26 cellular contexts compared by ENCODE assay signal in the genomic region with DNA sequence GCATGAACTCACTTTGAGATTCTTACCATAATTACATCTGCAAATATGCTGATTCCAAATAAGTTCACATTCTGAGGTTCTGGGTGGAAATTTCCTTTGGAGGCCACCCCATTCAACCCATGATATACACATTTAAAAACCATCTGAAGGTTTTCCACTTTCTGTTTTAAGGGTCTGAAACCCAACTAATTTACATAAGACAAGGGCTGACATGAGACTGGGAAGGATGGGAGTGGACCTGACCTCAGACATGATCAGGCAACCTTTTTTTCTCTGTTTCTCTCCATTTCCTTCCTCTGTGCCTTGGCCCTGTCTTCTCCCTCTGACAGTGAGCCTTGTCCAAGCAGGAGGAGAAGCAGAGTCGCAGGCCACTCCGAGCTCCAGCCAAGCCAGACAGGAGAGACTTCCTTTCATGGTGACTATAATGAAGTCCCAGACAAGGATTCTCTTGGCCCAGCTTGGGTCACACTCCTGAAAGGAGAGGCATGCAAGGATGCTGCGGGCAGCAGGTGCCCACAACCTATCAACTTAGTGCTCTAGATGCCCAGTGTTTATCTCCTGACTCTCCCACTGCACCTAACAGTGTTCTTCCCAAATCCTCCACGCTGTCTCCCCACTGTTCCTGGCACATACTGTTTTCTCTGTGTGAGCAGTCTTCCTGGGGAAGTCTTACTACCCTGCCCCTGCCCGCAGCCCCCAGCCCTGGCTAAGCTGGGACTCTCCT. TPM values are rescaled to one million over a fixed set of nuclear protein-coding genes. Genes with fewer than 3 reads are reported as not detected.
"Had no signal": no experiment of that assay in that cellular context is flagged by ENCODE, and none has a peak within 500 bp of the region (broad histone marks: within the 10 kb centered on the region; RNA-seq: fewer than 3 reads in every experiment).

No MANE protein-coding gene starts in this region.

- H3K4me1 ChIP-seq: heart right ventricle, left ventricle myocardium inferior, pancreas, prostate gland, stomach, testis, thyroid gland, upper lobe of right lung had no signal

- ATAC-seq: heart right ventricle; mucosa of descending colon; naive thymus-derived CD4-positive, alpha-beta T cell; pancreas; right cardiac atrium; sciatic nerve; stimulated activated naive B cell treated with anti-CD40 and anti-IgM and Interleukin-4, amounts not matched to agents 10 μg/mL and 1 μg/mL and 100 μg/mL, for 72 hours; stimulated activated naive CD8-positive, alpha-beta T cell treated with anti-CD3 and anti-CD28 coated beads, Interleukin-15, Interleukin-2, amounts not matched to agents 100 U/mL and 50 U/mL, for 24 hours; upper lobe of right lung had no signal

- DNase-seq: heart right ventricle; islet precursor cell; left ventricle myocardium inferior; midbrain; mucosa of descending colon; naive thymus-derived CD4-positive, alpha-beta T cell; pancreas; retina; right cardiac atrium; stimulated activated CD4-positive, alpha-beta T cell treated with anti-CD3 and anti-CD28 coated beads, Interleukin-1b, Interleukin-23, amount 100 ng/mL, for 48 hours; stimulated activated CD4-positive, alpha-beta T cell treated with anti-CD3 and anti-CD28 coated beads, Interleukin-2, amount 100 ng/mL, for 48 hours; stimulated activated CD4-positive, alpha-beta T cell treated with anti-CD3 and anti-CD28 coated beads, Interleukin-4, amount 100 ng/mL, for 4 hours; stimulated activated CD8-positive, alpha-beta memory T cell treated with anti-CD3 and anti-CD28 coated beads, Interleukin-4, amount 100 ng/mL, for 48 hours; stimulated activated naive B cell treated with anti-CD40 and anti-IgM and Interleukin-4, amounts not matched to agents 10 μg/mL and 1 μg/mL and 100 μg/mL, for 72 hours; stimulated activated naive CD8-positive, alpha-beta T cell treated with anti-CD3 and anti-CD28 coated beads, Interleukin-15, Interleukin-2, amounts not matched to agents 100 U/mL and 50 U/mL, for 24 hours; stomach; testis; thyroid gland; trophoblast cell; upper lobe of right lung had no signal

- H3K27ac ChIP-seq: heart right ventricle, left ventricle myocardium inferior, pancreas, prostate gland, skin epidermis, stomach, testis, thyroid gland, upper lobe of right lung had no signal

- H3K4me3 ChIP-seq: heart right ventricle, hepatocyte, left ventricle myocardium inferior, lung, mucosa of descending colon, pancreas, prostate gland, skin epidermis, stomach, testis, thyroid gland, upper lobe of right lung had no signal

- H2AFZ ChIP-seq: hepatocyte had no signal

- H3K36me3 Mint-ChIP-seq: natural killer cell treated with Interleukin-12 subunit alpha and Interleukin-12 subunit beta and Interleukin-15 and Interleukin-18, amount 100 ng/mL, for 72 hours; stimulated activated naive B cell treated with anti-CD40 and anti-IgM and Interleukin-4, amounts not matched to agents 10 μg/mL and 1 μg/mL and 100 μg/mL, for 72 hours had no signal

- H3K4me3 Mint-ChIP-seq: naive thymus-derived CD4-positive, alpha-beta T cell; natural killer cell treated with Interleukin-12 subunit alpha and Interleukin-12 subunit beta and Interleukin-15 and Interleukin-18, amount 100 ng/mL, for 72 hours; stimulated activated naive B cell treated with anti-CD40 and anti-IgM and Interleukin-4, amounts not matched to agents 10 μg/mL and 1 μg/mL and 100 μg/mL, for 72 hours had no signal

- H3K4me1 Mint-ChIP-seq: naive thymus-derived CD4-positive, alpha-beta T cell had no signal

- H3K9me3 Mint-ChIP-seq: natural killer cell treated with Interleukin-12 subunit alpha and Interleukin-12 subunit beta and Interleukin-15 and Interleukin-18, amount 100 ng/mL, for 72 hours had no signal

- H3K79me2 ChIP-seq: hepatocyte had no signal

- H3K4me2 ChIP-seq: hepatocyte had no signal

- H3K27ac Mint-ChIP-seq: naive thymus-derived CD4-positive, alpha-beta T cell; natural killer cell treated with Interleukin-12 subunit alpha and Interleukin-12 subunit beta and Interleukin-15 and Interleukin-18, amount 100 ng/mL, for 72 hours; stimulated activated naive B cell treated with anti-CD40 and anti-IgM and Interleukin-4, amounts not matched to agents 10 μg/mL and 1 μg/mL and 100 μg/mL, for 72 hours had no signal

- H3K27me3 ChIP-seq: hepatocyte, pancreas, testis, thyroid gland had no signal

- H3K36me3 ChIP-seq: heart right ventricle, left ventricle myocardium inferior, pancreas, prostate gland, stomach, thyroid gland, upper lobe of right lung had no signal

- H3K9me3 ChIP-seq: left ventricle myocardium inferior, mucosa of descending colon, pancreas, prostate gland, stomach, testis, thyroid gland, upper lobe of right lung had no signal

RNA-seq across cellular contexts. Expression of gene MSX1, which starts 39.9 kb away (rescaled TPM):
- total RNA-seq: naive thymus-derived CD4-positive, alpha-beta T cell had no signal
- polyA plus RNA-seq: naive thymus-derived CD4-positive, alpha-beta T cell had no signal
